13 cellular contexts compared by ENCODE assay signal in the genomic region with DNA sequence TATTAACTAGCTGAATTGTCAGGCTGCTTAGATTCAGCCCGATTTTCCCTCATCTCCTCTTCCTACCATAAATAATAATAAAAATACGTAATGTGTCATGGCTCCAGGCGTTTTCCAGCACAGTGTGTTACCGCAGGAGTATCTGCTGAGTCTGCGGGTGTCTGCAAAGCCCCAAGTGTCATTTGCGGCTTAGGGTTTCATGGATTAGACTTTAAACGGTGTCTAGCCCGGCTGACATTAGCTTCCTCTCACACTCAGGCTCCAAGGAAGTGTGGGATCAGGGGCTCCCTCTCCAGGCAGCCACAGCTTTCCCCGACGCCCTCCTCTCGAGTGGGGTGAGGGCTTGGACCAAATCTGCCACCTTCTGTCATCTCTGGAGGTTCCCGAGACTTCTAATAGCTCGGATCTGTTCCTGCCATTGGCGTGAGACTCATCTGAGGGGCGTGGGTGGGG. TPM values are rescaled to one million over a fixed set of nuclear protein-coding genes. Genes with fewer than 3 reads are reported as not detected.
A peak's percentile ranks its signal among the peaks of the same experiment; 100 is the strongest.
DNase-seq lines count a peak whose midpoint lies in the region; ATAC-seq and TF ChIP-seq lines count a peak whose summit lies in the region.
"Had no signal": no experiment of that assay in that cellular context is flagged by ENCODE, and none has a peak within 500 bp of the region (broad histone marks: within the 10 kb centered on the region; RNA-seq: fewer than 3 reads in every experiment).

No MANE protein-coding gene starts in this region.

- no peak overlapping the region for H3K27ac Mint-ChIP-seq in activated CD4-positive, alpha-beta memory T cell treated with anti-CD3 and anti-CD28 coated beads for 36 hours
- H3K27ac Mint-ChIP-seq: activated CD4-positive, alpha-beta memory T cell treated with anti-CD3 and anti-CD28 coated beads, Interleukin-2, amount 10 ng/mL, durations not matched to agents 7 days and 5 days; activated naive CD8-positive, alpha-beta T cell treated with anti-CD3 and anti-CD28 coated beads, Interleukin-2, amount 10 ng/mL, durations not matched to agents 7 days and 5 days; CD4-positive, alpha-beta memory T cell had no signal

- H3K4me1 ChIP-seq in Panc1 (ENCODE audit: control insufficient read depth, insufficient read depth, low read length) (no peaks in the 10 kb centered on the region), psoas muscle (no peaks in the 10 kb centered on the region)

- 43 to 56% (median 46%) methylated on average over 15 of the region's 15 CpGs for WGBS in psoas muscle, 3 donors

- CTCF ChIA-PET in Panc1 (lab: Charles Lee) = no interaction called here
- CTCF ChIA-PET in activated CD4-positive, alpha-beta memory T cell treated with anti-CD3 and anti-CD28 coated beads for 36 hours (lab: Charles Lee) = interaction anchor here (1.5 to 2.0 kb wide), 2 partner anchors 48 to 77 kb away, joined by 4 to 8 read pairs; no protein-coding TSS in a partner anchor

- peaks cover 76% of the 10 kb centered on the region for H3K27me3 Mint-ChIP-seq in activated CD4-positive, alpha-beta memory T cell treated with anti-CD3 and anti-CD28 coated beads for 36 hours

- peak overlapping the region in 1 of 2 experiments; percentile 30; a peak in 2 of 4 replicates for H3K4me3 ChIP-seq in Panc1 (ENCODE audit: low read depth in 2 of 2, low read length in 2 of 2)
- H3K4me3 ChIP-seq in psoas muscle = peak overlapping the region; percentile 22

- no peak for TF ChIP-seq CTCF in Panc1 (IDR thresholded peaks at IDR 0.05)
- TF ChIP-seq CTCF in psoas muscle (IDR thresholded peaks at IDR 0.05) = no peak

- in situ Hi-C loops in Panc1 (cut with HindIII; ENCODE audit: low pct_unique_long_range_greater_than_20kb, low sequenced_read_pairs) = no loop called here

- H3K4me1 Mint-ChIP-seq in activated CD4-positive, alpha-beta memory T cell treated with anti-CD3 and anti-CD28 coated beads for 36 hours (ENCODE audit: low read depth) = peaks cover 23% of the 10 kb centered on the region

- no peaks in the 10 kb centered on the region for H3K9me3 ChIP-seq in Panc1 (ENCODE audit: control insufficient read depth, insufficient read depth, low read depth, low read length)
- H3K9me3 ChIP-seq in psoas muscle = no peaks in the 10 kb centered on the region

- H3K36me3 ChIP-seq in Panc1 (ENCODE audit: control insufficient read depth, insufficient read depth, low read length) = no peaks in the 10 kb centered on the region
- H3K36me3 ChIP-seq in psoas muscle (ENCODE audit: insufficient read depth in 1 of 2, low read depth in 1 of 2) = no peaks in the 10 kb centered on the region

- H3K4me3 Mint-ChIP-seq in activated CD4-positive, alpha-beta memory T cell treated with anti-CD3 and anti-CD28 coated beads for 36 hours = no peak overlapping the region
- H3K4me3 Mint-ChIP-seq: activated CD4-positive, alpha-beta memory T cell treated with anti-CD3 and anti-CD28 coated beads, Interleukin-2, amount 10 ng/mL, durations not matched to agents 7 days and 5 days; activated naive CD8-positive, alpha-beta T cell treated with anti-CD3 and anti-CD28 coated beads, Interleukin-2, amount 10 ng/mL, durations not matched to agents 7 days and 5 days had no signal

- no peaks in the 10 kb centered on the region for H3K9me3 Mint-ChIP-seq in activated CD4-positive, alpha-beta memory T cell treated with anti-CD3 and anti-CD28 coated beads for 36 hours
- H3K9me3 Mint-ChIP-seq: activated CD4-positive, alpha-beta memory T cell treated with anti-CD3 and anti-CD28 coated beads, Interleukin-2, amount 10 ng/mL, durations not matched to agents 7 days and 5 days had no signal

- ATAC-seq in HG02885 (IDR thresholded peaks at IDR 0.05; ENCODE audit: poor library complexity, unreplicated experiment) (peak; percentile 17), Panc1 (peak; percentile 35), psoas muscle (peak in 1 of 4 donors; percentile 26), GM19397 (IDR thresholded peaks at IDR 0.05; ENCODE audit: unreplicated experiment) (no peak)

- H3K27ac ChIP-seq in Panc1 (ENCODE audit: low read length) = no peak overlapping the region
- H3K27ac ChIP-seq in psoas muscle = no peak overlapping the region

- no TSS peak for BruUV-seq in Panc1 (replicated peaks; lab: Mats Ljungman, UMichigan)

- POLR2A ChIA-PET in Panc1 (lab: Charles Lee) = no interaction called here
- POLR2A ChIA-PET in activated CD4-positive, alpha-beta memory T cell treated with anti-CD3 and anti-CD28 coated beads for 36 hours (lab: Charles Lee) = no interaction called here

- H3K27me3 ChIP-seq in Panc1 (ENCODE audit: control insufficient read depth, insufficient read depth, low read length) = no peaks in the 10 kb centered on the region
- H3K27me3 ChIP-seq in psoas muscle (ENCODE audit: insufficient read depth in 3 of 3, low read length in 2 of 3) = peaks cover 0 to 43% (median 7%) of the 10 kb centered on the region in 3 donors

- H3K36me3 Mint-ChIP-seq in activated CD4-positive, alpha-beta memory T cell treated with anti-CD3 and anti-CD28 coated beads for 36 hours = peaks cover 7% of the 10 kb centered on the region
- H3K36me3 Mint-ChIP-seq: CD4-positive, alpha-beta memory T cell had no signal

- DNase-seq in Panc1 (ENCODE audit: low read depth, low spot score) = no peak
- peak; percentile 71 for DNase-seq in globus pallidus (ENCODE audit: low spot score)
- DNase-seq in psoas muscle = no peak
- DNase-seq in activated CD4-positive, alpha-beta memory T cell treated with anti-CD3 and anti-CD28 coated beads for 36 hours = no peak
- DNase-seq in dedifferentiated amniotic fluid mesenchymal stem cell (ENCODE audit: extremely low spot score) = no peak
- DNase-seq in UCSD-AML1 (lab: John Stamatoyannopoulos, UW; ENCODE audit: unreplicated experiment) = no peak
- DNase-seq: activated CD4-positive, alpha-beta memory T cell treated with anti-CD3 and anti-CD28 coated beads, Interleukin-2, amount 10 ng/mL, durations not matched to agents 7 days and 5 days; activated naive CD8-positive, alpha-beta T cell treated with anti-CD3 and anti-CD28 coated beads, Interleukin-2, amount 10 ng/mL, durations not matched to agents 7 days and 5 days; CD4-positive, alpha-beta memory T cell; NCI-H2227 treated with DMSO at 0.1 percent for 48 hours had no signal

- intact Hi-C loops in Panc1 (cut with micrococcal nuclease; ENCODE audit: unreplicated experiment) (no loop called here), psoas muscle (cut with DNase I) (no loop called here)
- intact Hi-C loops in activated CD4-positive, alpha-beta memory T cell treated with anti-CD3 and anti-CD28 coated beads for 36 hours (cut with micrococcal nuclease) = loop anchor here (5.0 kb wide), 1 partner anchor 47 kb away; a partner anchor contains a TSS

RNA-seq across cellular contexts. Expression of a gene that starts 14.1 kb away (rescaled TPM):
- total RNA-seq in Panc1 (2021; ENCODE audit: unreplicated experiment) = 0.18 TPM
- polyA plus RNA-seq in Panc1 (2012; ENCODE audit: insufficient read length) = 0.55 TPM
- total RNA-seq in psoas muscle = under 1 TPM in 1 of 4 donors, not detected in 3; 0.12 TPM
- under 1 TPM; 0.14 to 0.79 (median 0.17) TPM for polyA plus RNA-seq in psoas muscle
- not detected for total RNA-seq in activated CD4-positive, alpha-beta memory T cell treated with anti-CD3 and anti-CD28 coated beads for 36 hours
- total RNA-seq: activated CD4-positive, alpha-beta memory T cell treated with anti-CD3 and anti-CD28 coated beads, Interleukin-2, amount 10 ng/mL, durations not matched to agents 7 days and 5 days; activated naive CD8-positive, alpha-beta T cell treated with anti-CD3 and anti-CD28 coated beads, Interleukin-2, amount 10 ng/mL, durations not matched to agents 7 days and 5 days; CD4-positive, alpha-beta memory T cell; LHCN-M2 had no signal
- polyA plus RNA-seq: CD4-positive, alpha-beta memory T cell had no signal

RNA-seq across cellular contexts. Expression of a gene that starts 17.3 kb away (rescaled TPM):
- total RNA-seq in Panc1 (2021; ENCODE audit: unreplicated experiment) = 1.8 TPM
- 0.56 TPM for polyA plus RNA-seq in Panc1 (2012; ENCODE audit: insufficient read length)
- 1 to 10 TPM in 2 of 4 donors, under 1 TPM in 2; 0.71 to 3.8 (median 1.3) TPM for total RNA-seq in psoas muscle
- polyA plus RNA-seq in psoas muscle = 1 to 10 TPM in 2 of 3 donors, under 1 TPM in 1; 0.64 to 1.9 (median 1.1) TPM
- not detected for total RNA-seq in activated CD4-positive, alpha-beta memory T cell treated with anti-CD3 and anti-CD28 coated beads for 36 hours
- total RNA-seq: activated CD4-positive, alpha-beta memory T cell treated with anti-CD3 and anti-CD28 coated beads, Interleukin-2, amount 10 ng/mL, durations not matched to agents 7 days and 5 days; activated naive CD8-positive, alpha-beta T cell treated with anti-CD3 and anti-CD28 coated beads, Interleukin-2, amount 10 ng/mL, durations not matched to agents 7 days and 5 days; CD4-positive, alpha-beta memory T cell; LHCN-M2 had no signal
- polyA plus RNA-seq: CD4-positive, alpha-beta memory T cell had no signal

RNA-seq across cellular contexts. Expression of a gene that starts 23.1 kb away (rescaled TPM):
- total RNA-seq in Panc1 (2021; ENCODE audit: unreplicated experiment) (1.4 TPM), psoas muscle (1 to 10 TPM in 3 of 4 donors, under 1 TPM in 1; 0.26 to 4.1 (median 1.4) TPM)
- 0.82 TPM for polyA plus RNA-seq in Panc1 (2012; ENCODE audit: insufficient read length)
- polyA plus RNA-seq in psoas muscle = 1 to 10 TPM; 1.1 to 1.4 (median 1.2) TPM
- not detected for total RNA-seq in activated CD4-positive, alpha-beta memory T cell treated with anti-CD3 and anti-CD28 coated beads for 36 hours
- total RNA-seq: activated CD4-positive, alpha-beta memory T cell treated with anti-CD3 and anti-CD28 coated beads, Interleukin-2, amount 10 ng/mL, durations not matched to agents 7 days and 5 days; activated naive CD8-positive, alpha-beta T cell treated with anti-CD3 and anti-CD28 coated beads, Interleukin-2, amount 10 ng/mL, durations not matched to agents 7 days and 5 days; CD4-positive, alpha-beta memory T cell; LHCN-M2 had no signal
- polyA plus RNA-seq: CD4-positive, alpha-beta memory T cell had no signal

RNA-seq across cellular contexts. Expression of a gene that starts 44.9 kb away (rescaled TPM):
- total RNA-seq in Panc1 (2021; ENCODE audit: unreplicated experiment) (not detected), psoas muscle (10 to 100 TPM in 2 of 4 donors, 1 to 10 TPM in 2; 3.3 to 15.9 (median 9.1) TPM)
- polyA plus RNA-seq in Panc1 (2012; ENCODE audit: insufficient read length) = not detected
- polyA plus RNA-seq in psoas muscle = 10 to 100 TPM in 2 of 3 donors, 1 to 10 TPM in 1; 8.2 to 52.5 (median 12.9) TPM
- total RNA-seq in activated CD4-positive, alpha-beta memory T cell treated with anti-CD3 and anti-CD28 coated beads for 36 hours = not detected
- total RNA-seq: activated CD4-positive, alpha-beta memory T cell treated with anti-CD3 and anti-CD28 coated beads, Interleukin-2, amount 10 ng/mL, durations not matched to agents 7 days and 5 days; activated naive CD8-positive, alpha-beta T cell treated with anti-CD3 and anti-CD28 coated beads, Interleukin-2, amount 10 ng/mL, durations not matched to agents 7 days and 5 days; CD4-positive, alpha-beta memory T cell had no signal
- polyA plus RNA-seq: CD4-positive, alpha-beta memory T cell had no signal

RNA-seq across cellular contexts. Expression of a gene that starts 51.9 kb away (rescaled TPM):
- 0.15 TPM for total RNA-seq in Panc1 (2021; ENCODE audit: unreplicated experiment)
- polyA plus RNA-seq in Panc1 (2012; ENCODE audit: insufficient read length) = 0.19 TPM
- total RNA-seq in psoas muscle = 1 to 10 TPM in 2 of 4 donors, under 1 TPM in 2; 0.43 to 4.4 (median 2.4) TPM
- 1 to 10 TPM; 1.4 to 4.1 (median 1.7) TPM for polyA plus RNA-seq in psoas muscle
- total RNA-seq in activated CD4-positive, alpha-beta memory T cell treated with anti-CD3 and anti-CD28 coated beads for 36 hours = not detected
- total RNA-seq: activated CD4-positive, alpha-beta memory T cell treated with anti-CD3 and anti-CD28 coated beads, Interleukin-2, amount 10 ng/mL, durations not matched to agents 7 days and 5 days; activated naive CD8-positive, alpha-beta T cell treated with anti-CD3 and anti-CD28 coated beads, Interleukin-2, amount 10 ng/mL, durations not matched to agents 7 days and 5 days; CD4-positive, alpha-beta memory T cell had no signal
- polyA plus RNA-seq: CD4-positive, alpha-beta memory T cell had no signal
